1 cellular context compared by ENCODE assay signal in genomic region chr16:20865420-20866126, GRCh38.
TF ChIP-seq lines count a peak whose summit lies in the region.

No MANE protein-coding gene starts in this region.

TF ChIP-seq in endothelial cell of umbilical vein, 7 proteins besides CTCF, POLR2A, EP300 and RAD21:
- no peak for TF ChIP-seq FOS (IDR thresholded peaks at IDR 0.05; ENCODE audit: borderline replicate concordance, insufficient read depth, low read length)
- no peak for TF ChIP-seq MYC (IDR thresholded peaks at IDR 0.05; ENCODE audit: low read depth, low read length)
- TF ChIP-seq GATA2 (IDR thresholded peaks at IDR 0.05; ENCODE audit: insufficient read depth, insufficient read length, low read depth, low read length), result no peak
- TF ChIP-seq POLR2AphosphoS5 (IDR thresholded peaks at IDR 0.05; ENCODE audit: insufficient read depth, low read depth, low read length), result no peak
- no peak for TF ChIP-seq EZH2 (IDR thresholded peaks at IDR 0.05; ENCODE audit: borderline replicate concordance, low read depth, low read length, severe bottlenecking)
- no peak for TF ChIP-seq MAX (IDR thresholded peaks at IDR 0.05; ENCODE audit: insufficient read depth, insufficient read length)
- TF ChIP-seq JUN (IDR thresholded peaks at IDR 0.05; ENCODE audit: borderline replicate concordance, insufficient read depth, insufficient read length, low read depth), result no peak
